18 cellular contexts compared by ENCODE assay signal in genomic region chr14:96959992-96960391, GRCh38.
A peak's percentile ranks its signal among the peaks of the same experiment; 100 is the strongest.
DNase-seq lines count a peak whose midpoint lies in the region; ATAC-seq and TF ChIP-seq lines count a peak whose summit lies in the region.
"Had no signal": no experiment of that assay in that cellular context is flagged by ENCODE, and none has a peak within 500 bp of the region (broad histone marks: within the 10 kb centered on the region; RNA-seq: fewer than 3 reads in every experiment).

No MANE protein-coding gene starts in this region.

- H3K4me3 Mint-ChIP-seq in stimulated activated naive CD8-positive, alpha-beta T cell treated with anti-CD3 and anti-CD28 coated beads, Interleukin-15, amount 100 ng/mL, for 72 hours: no peak overlapping the region
- H3K4me3 Mint-ChIP-seq in T-cell (no peak overlapping the region), memory B cell (no peak overlapping the region), osteocyte (ENCODE audit: unreplicated experiment) (no peak overlapping the region)
- H3K4me3 Mint-ChIP-seq: CD8-positive, alpha-beta T cell had no signal

- POLR2A ChIA-PET in T-cell (lab: Charles Lee): no interaction called here

- H3K27ac Mint-ChIP-seq in stimulated activated naive CD8-positive, alpha-beta T cell treated with anti-CD3 and anti-CD28 coated beads, Interleukin-15, amount 100 ng/mL, for 72 hours: peak overlapping the region; percentile 37 to 42
- peak overlapping the region; percentile 66 to 100 for H3K27ac Mint-ChIP-seq in T-cell
- peak overlapping the region; percentile 20 for H3K27ac Mint-ChIP-seq in memory B cell
- no peak overlapping the region for H3K27ac Mint-ChIP-seq in osteocyte (ENCODE audit: unreplicated experiment)

- H3K36me3 Mint-ChIP-seq in T-cell (peaks cover 22% of the 10 kb centered on the region), memory B cell (peaks cover 10% of the 10 kb centered on the region), osteocyte (ENCODE audit: unreplicated experiment) (no peaks in the 10 kb centered on the region)

- peaks cover 47% of the 10 kb centered on the region for H3K4me1 Mint-ChIP-seq in stimulated activated naive CD8-positive, alpha-beta T cell treated with anti-CD3 and anti-CD28 coated beads, Interleukin-15, amount 100 ng/mL, for 72 hours
- H3K4me1 Mint-ChIP-seq in T-cell: peaks cover 42 to 50% (median 47%) of the 10 kb centered on the region in 3 donors
- peaks cover 32% of the 10 kb centered on the region for H3K4me1 Mint-ChIP-seq in memory B cell
- H3K4me1 Mint-ChIP-seq in osteocyte (ENCODE audit: unreplicated experiment): no peaks in the 10 kb centered on the region

- peaks cover 6 to 43% of the 10 kb centered on the region in 2 donors for H3K9me3 Mint-ChIP-seq in stimulated activated naive CD8-positive, alpha-beta T cell treated with anti-CD3 and anti-CD28 coated beads, Interleukin-15, amount 100 ng/mL, for 72 hours
- H3K9me3 Mint-ChIP-seq in T-cell (peaks cover 9 to 14% (median 10%) of the 10 kb centered on the region in 3 donors), memory B cell (peaks cover 12% of the 10 kb centered on the region), osteocyte (ENCODE audit: unreplicated experiment) (peaks cover 28% of the 10 kb centered on the region)

- no peak for TF ChIP-seq CTCF in osteocyte (IDR thresholded peaks at IDR 0.05)

- no peak for ATAC-seq in stimulated activated naive CD8-positive, alpha-beta T cell treated with anti-CD3 and anti-CD28 coated beads, Interleukin-15, amount 100 ng/mL, for 72 hours
- no peak for ATAC-seq in stimulated activated naive CD8-positive, alpha-beta T cell treated with anti-CD3 and anti-CD28 coated beads, Interleukin-15, Interleukin-2, amounts not matched to agents 100 U/mL and 50 U/mL, for 24 hours
- no peak for ATAC-seq in T-cell (replicated peaks in 1 of 4)
- ATAC-seq in memory B cell (ENCODE audit: low read depth): no peak
- ATAC-seq: A549; CD8-positive, alpha-beta T cell had no signal

- DNase-seq in stimulated activated naive CD8-positive, alpha-beta T cell treated with anti-CD3 and anti-CD28 coated beads, Interleukin-15, amount 100 ng/mL, for 72 hours: no peak
- no peak for DNase-seq in stimulated activated naive CD8-positive, alpha-beta T cell treated with anti-CD3 and anti-CD28 coated beads, Interleukin-15, Interleukin-2, amounts not matched to agents 100 U/mL and 50 U/mL, for 24 hours
- DNase-seq in T-cell: no peak
- no peak for DNase-seq in memory B cell (ENCODE audit: low spot score in 2 of 2)
- peak; percentile 62 for DNase-seq in osteocyte (ENCODE audit: extremely low spot score, unreplicated experiment)
- no peak for DNase-seq in caudate nucleus (lab: John Stamatoyannopoulos, UW)
- DNase-seq in iPS-NIHi7 (ENCODE audit: extremely low spot score): no peak
- no peak for DNase-seq in NK-92 (lab: John Stamatoyannopoulos, UW; ENCODE audit: unreplicated experiment)
- DNase-seq: 8988T; ACHN; C1 segment of cervical spinal cord; Caco-2; CD8-positive, alpha-beta T cell; DMS153; DND-41; H7; HCEC 1CT had no signal

- CTCF ChIA-PET in T-cell (lab: Charles Lee): no interaction called here

- H3K27me3 Mint-ChIP-seq in stimulated activated naive CD8-positive, alpha-beta T cell treated with anti-CD3 and anti-CD28 coated beads, Interleukin-15, amount 100 ng/mL, for 72 hours: no peaks in the 10 kb centered on the region
- no peaks in the 10 kb centered on the region for H3K27me3 Mint-ChIP-seq in T-cell
- H3K27me3 Mint-ChIP-seq in memory B cell: no peaks in the 10 kb centered on the region
- H3K27me3 Mint-ChIP-seq in osteocyte (ENCODE audit: unreplicated experiment): no peaks in the 10 kb centered on the region

- H3K27ac ChIP-seq in caudate nucleus (ENCODE audit: low read depth, low read length): no peak overlapping the region
- H3K27ac ChIP-seq: A549 had no signal
